Comparison of ENCODE assay signal across 28 cellular contexts in the genomic region with DNA sequence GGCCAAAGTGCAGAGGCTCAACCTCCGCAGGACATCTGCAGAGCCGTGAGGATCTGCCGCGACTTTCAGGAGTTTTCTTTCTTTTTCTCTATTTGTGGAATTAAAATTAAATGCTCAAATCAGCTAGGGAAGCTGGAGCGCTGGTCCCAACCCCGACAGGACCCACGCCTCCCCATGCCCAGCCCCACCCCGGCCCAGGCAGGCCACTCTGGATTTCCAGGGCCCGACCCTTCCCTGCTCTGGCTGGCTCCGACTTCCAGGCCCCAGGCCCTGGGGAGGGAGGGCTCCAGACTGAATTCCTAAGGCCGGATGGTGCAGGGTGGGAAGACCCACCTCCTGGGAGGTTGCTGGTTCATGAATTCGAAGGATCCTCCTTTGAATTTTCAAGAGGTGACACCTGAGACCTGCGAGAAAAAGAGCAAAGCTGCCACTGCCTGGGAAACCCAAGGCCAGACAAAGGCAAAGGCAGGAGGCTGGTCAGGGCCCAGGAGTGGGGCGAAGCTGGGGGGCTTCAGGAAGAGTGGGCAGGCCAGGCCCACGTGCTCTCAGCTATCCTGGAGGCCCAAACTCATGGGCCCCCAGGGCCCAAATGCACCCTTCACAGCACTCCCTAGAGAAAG. TPM values are rescaled to one million over a fixed set of nuclear protein-coding genes. Genes with fewer than 3 reads are reported as not detected.
DNase-seq lines count a peak whose midpoint lies in the region; FAIRE-seq and TF ChIP-seq lines count a peak whose summit lies in the region.
"Had no signal": no experiment of that assay in that cellular context is flagged by ENCODE, and none has a peak within 500 bp of the region (broad histone marks: within the 10 kb centered on the region; RNA-seq: fewer than 3 reads in every experiment).

No MANE protein-coding gene starts in this region.

- H3K9me3 ChIP-seq in H1 (ENCODE audit: insufficient read depth in 2 of 2, low read depth in 1 of 2, low read length in 1 of 2), result no peaks in the 10 kb centered on the region
- H3K9me3 ChIP-seq: gastroesophageal sphincter, pancreas, thoracic aorta had no signal

- H3K4me3 ChIP-seq in H1 (ENCODE audit: extremely low read depth in 1 of 4, insufficient read depth in 2 of 4, low read depth in 3 of 4, low read length in 4 of 4), result no peak overlapping the region
- H3K4me3 ChIP-seq: gastroesophageal sphincter, GM23248, pancreas, thoracic aorta had no signal

- no peak overlapping the region for H4K5ac ChIP-seq in H1 (ENCODE audit: insufficient read length, low read depth, low read length)

- no peak overlapping the region for H2AFZ ChIP-seq in H1 (ENCODE audit: low read length)
- H2AFZ ChIP-seq: GM23248 had no signal

- H3K14ac ChIP-seq in H1 (ENCODE audit: insufficient read length), result no peak overlapping the region

- H4K20me1 ChIP-seq in H1 (replicated peaks in 1 of 2; ENCODE audit: control insufficient read depth in 1 of 2, insufficient read depth in 2 of 2, low read length in 2 of 2), result no peaks in the 10 kb centered on the region

- no peaks in the 10 kb centered on the region for H3K23me2 ChIP-seq in H1 (ENCODE audit: low read depth, low read length)

- H3K4ac ChIP-seq in H1 (replicated peaks; ENCODE audit: insufficient read length, low read depth, low read length), result peak overlapping the region; percentile 70

- 39% methylated on average over 10 of the region's 15 CpGs; no CpG with 5 or more reads in 1 of the 2 experiments for WGBS in H1 (ENCODE audit: extremely low coverage in 1 of 2, insufficient coverage in 1 of 2, insufficient read length in 1 of 2, insufficient replicate concordance in 2 of 2, low coverage in 1 of 2, low lambda C conversion rate in 2 of 2, missing lambda C conversion rate in 1 of 2), 2 experiments

- no peaks in the 10 kb centered on the region for H3K79me1 ChIP-seq in H1 (ENCODE audit: low read depth, low read length)

- H3K27ac Mint-ChIP-seq in nephron progenitor cell, result peak overlapping the region; percentile 81
- H3K27ac Mint-ChIP-seq: activated naive CD4-positive, alpha-beta T cell treated with anti-CD3 and anti-CD28 coated beads, Interleukin-2, amount 50 U/mL, for 72 hours; activated T-helper 2 cell treated with anti-CD3 and anti-CD28 coated beads, Interferon-gamma antibody, Interleukin-2, Interleukin-4, amounts not matched to agents 10 μg/mL and 5 μg/mL and 100 μg/mL, durations not matched to agents 14 hours and 24 hours and 36 hours; naive thymus-derived CD4-positive, alpha-beta T cell had no signal

- peak overlapping the region; percentile 87; the same call in 1 of the 2 replicates for H2AK5ac ChIP-seq in H1 (ENCODE audit: low read depth, low read length)

- H2BK12ac ChIP-seq in H1 (ENCODE audit: low read depth, low read length), result peak overlapping the region; percentile 98; the same call in 1 of the 2 replicates

- peak in 1 of 2 experiments; percentile 17; a peak in 2 of 4 replicates for TF ChIP-seq RAD21 in H1 (IDR thresholded peaks at IDR 0.05 in 1 of 2, conservative IDR thresholded peaks at IDR 0.05 in 1 of 2; ENCODE audit: low read depth in 2 of 2, low read length in 2 of 2)

- H3K4me2 ChIP-seq in H1 (ENCODE audit: insufficient read depth in 1 of 2, low read depth in 2 of 2, low read length in 2 of 2), result no peak overlapping the region; a peak in 2 of 4 replicates

- no peaks in the 10 kb centered on the region for H3K36me3 Mint-ChIP-seq in nephron progenitor cell (ENCODE audit: low read depth)
- H3K36me3 Mint-ChIP-seq: activated naive CD4-positive, alpha-beta T cell treated with anti-CD3 and anti-CD28 coated beads, Interleukin-2, amount 50 U/mL, for 72 hours; CD8-positive, alpha-beta memory T cell; mesothelial cell of epicardium; naive thymus-derived CD4-positive, alpha-beta T cell had no signal

- H3K9me3 Mint-ChIP-seq in nephron progenitor cell, result no peaks in the 10 kb centered on the region
- H3K9me3 Mint-ChIP-seq: activated naive CD4-positive, alpha-beta T cell treated with anti-CD3 and anti-CD28 coated beads, Interleukin-2, amount 50 U/mL, for 72 hours; activated T-helper 2 cell treated with anti-CD3 and anti-CD28 coated beads, Interferon-gamma antibody, Interleukin-2, Interleukin-4, amounts not matched to agents 10 μg/mL and 5 μg/mL and 100 μg/mL, durations not matched to agents 14 hours and 24 hours and 36 hours; CD8-positive, alpha-beta memory T cell; mesothelial cell of epicardium had no signal

- no peak overlapping the region for H3K27ac ChIP-seq in H1 (ENCODE audit: low read depth, low read length)
- H3K27ac ChIP-seq: 22Rv1, gastroesophageal sphincter, GM23248, pancreas, RWPE1, thoracic aorta had no signal

- TF ChIP-seq POLR2A in H1 (IDR thresholded peaks at IDR 0.05; ENCODE audit: control extremely low read depth in 1 of 2, low read depth in 2 of 2, low read length in 2 of 2), result no peak

- DNase-seq in NCI-H2171 treated with DMSO at 0.1 percent for 48 hours (lab: John Stamatoyannopoulos, UW), result peak; percentile 10
- no peak for DNase-seq in NCI-H2171 (lab: John Stamatoyannopoulos, UW)
- no peak for DNase-seq in H1 (ENCODE audit: low read depth in 1 of 2, low spot score in 2 of 2)
- peak; percentile 35 for DNase-seq in nephron progenitor cell
- no peak for DNase-seq in SHP77 (lab: John Stamatoyannopoulos, UW)
- no peak for DNase-seq in activated T-cell treated with anti-CD3 and anti-CD28 coated beads, Interleukin-2, amount 50 U/mL, for 1 hour
- no peak for DNase-seq in stimulated activated CD4-positive, alpha-beta T cell treated with anti-CD3 and anti-CD28 coated beads, Interleukin-12 subunit alpha, Interleukin-12 subunit beta, amount 100 ng/mL, for 4 hours
- no peak for DNase-seq in NCI-H774 (lab: John Stamatoyannopoulos, UW)
- DNase-seq: anterior cingulate cortex; CD8-positive, alpha-beta memory T cell; central memory CD4-positive, alpha-beta T cell; dermis blood vessel endothelial cell; DMS153; GM23248; Karpas-422; naive thymus-derived CD4-positive, alpha-beta T cell; NCI-H1694 treated with DMSO at 0.1 percent for 48 hours; NCI-H526; stimulated activated naive CD8-positive, alpha-beta T cell treated with anti-CD3 and anti-CD28 coated beads, Interleukin-15, Interleukin-2, amounts not matched to agents 100 U/mL and 50 U/mL, for 24 hours had no signal

- H3K18ac ChIP-seq in H1 (ENCODE audit: extremely low read depth, low read length), result peak overlapping the region; percentile 96; the same call in 1 of the 2 replicates

- H2BK20ac ChIP-seq in H1 (ENCODE audit: low read length), result peak overlapping the region; percentile 90; the same call in 1 of the 2 replicates

- peak; percentile 65 for FAIRE-seq in H1 (lab: Jason Lieb, UNC)
- FAIRE-seq: pancreas had no signal

- peak overlapping the region; percentile 16; the same call in 1 of the 2 replicates for H4K8ac ChIP-seq in H1 (ENCODE audit: extremely low read depth, insufficient read depth, low read length)

- peaks cover 0 to 3% (median 1%) of the 10 kb centered on the region in 4 experiments; a peak in 3 of 7 replicates for H3K27me3 ChIP-seq in H1 (replicated peaks in 1 of 4; ENCODE audit: control insufficient read depth in 3 of 4, extremely low read depth in 1 of 4, insufficient read depth in 3 of 4, low read length in 3 of 4)
- H3K27me3 ChIP-seq: pancreas had no signal

- H3K27me3 Mint-ChIP-seq in nephron progenitor cell (ENCODE audit: low read depth, poor library complexity), result peaks cover 15% of the 10 kb centered on the region

- H3K4me3 Mint-ChIP-seq in nephron progenitor cell, result no peak overlapping the region
- H3K4me3 Mint-ChIP-seq: CD8-positive, alpha-beta memory T cell; mesothelial cell of epicardium; naive thymus-derived CD4-positive, alpha-beta T cell had no signal

- no peak overlapping the region for H3K56ac ChIP-seq in H1 (replicated peaks; ENCODE audit: insufficient read length, low read depth, low read length)

- no peaks in the 10 kb centered on the region for H3K79me2 ChIP-seq in H1 (ENCODE audit: control insufficient read depth in 1 of 2, insufficient read depth in 2 of 2, low read length in 2 of 2)

- H2BK120ac ChIP-seq in H1 (replicated peaks; ENCODE audit: low read depth, low read length), result peak overlapping the region; percentile 50

- H3K23ac ChIP-seq in H1 (ENCODE audit: insufficient read length), result no peak overlapping the region

- no peak for TF ChIP-seq EP300 in H1 (IDR thresholded peaks at IDR 0.05; ENCODE audit: borderline replicate concordance in 1 of 2, low read depth in 2 of 2, low read length in 2 of 2)

- TF ChIP-seq CTCF in H1 (IDR thresholded peaks at IDR 0.05; ENCODE audit: control extremely low read depth in 1 of 3, insufficient read depth in 1 of 3, low read depth in 1 of 3, low read length in 3 of 3), result no peak
- TF ChIP-seq CTCF in nephron progenitor cell (IDR thresholded peaks at IDR 0.05), result no peak

- POLR2A ChIA-PET in H1 (lab: Charles Lee; ENCODE audit: partially characterized antibody), result interaction anchor here (1.8 kb wide), 1 partner anchor 205 kb away, joined by 5 read pairs; no protein-coding TSS in a partner anchor

- H3K4me1 ChIP-seq in H1 (replicated peaks in 1 of 4; ENCODE audit: control insufficient read depth in 3 of 4, insufficient read depth in 4 of 4, low read length in 3 of 4), result peaks cover 2 to 51% (median 36%) of the 10 kb centered on the region in 4 experiments
- H3K4me1 ChIP-seq: gastroesophageal sphincter, pancreas had no signal

- H2BK15ac ChIP-seq in H1 (ENCODE audit: low read length), result 0 out of 2 replicates have a peak overlapping the region, but pooled peaks have one; percentile 61

- H3K4me1 Mint-ChIP-seq in nephron progenitor cell, result peaks cover 79% of the 10 kb centered on the region
- H3K4me1 Mint-ChIP-seq: CD8-positive, alpha-beta memory T cell; naive thymus-derived CD4-positive, alpha-beta T cell had no signal

- peak overlapping the region; percentile 80; the same call in 1 of the 2 replicates for H2BK5ac ChIP-seq in H1 (ENCODE audit: low read depth, low read length)

- CTCF ChIA-PET in H1 (lab: Charles Lee; ENCODE audit: partially characterized antibody), result interaction anchor here (1.1 to 1.3 kb wide), 3 partner anchors 186 to 210 kb away, joined by 3 read pairs; no protein-coding TSS in a partner anchor

- H3K36me3 ChIP-seq in H1 (ENCODE audit: control insufficient read depth in 2 of 4, insufficient read depth in 4 of 4, low read length in 3 of 4), result no peaks in the 10 kb centered on the region
- H3K36me3 ChIP-seq: gastroesophageal sphincter, pancreas, thoracic aorta had no signal

- H4K91ac ChIP-seq in H1 (replicated peaks; ENCODE audit: insufficient read length, low read length), result peak overlapping the region; percentile 85

- H3K9ac ChIP-seq in H1 (replicated peaks in 1 of 4; ENCODE audit: extremely low read depth in 1 of 4, low read depth in 3 of 4, low read length in 3 of 4), result no peak overlapping the region
- H3K9ac ChIP-seq: GM23248 had no signal

RNA-seq across cellular contexts. Expression of a gene that starts 47.0 kb away (rescaled TPM):
- not detected in 2 replicates for total RNA-seq in H1 (2021; fragmentation: NEBNext Ultra II Directional; extraction: Animal tissue kit (Norgen Biotek cat#: 25700))
- 0.03 TPM in 1 of 2 replicates, not detected in the other for polyA plus RNA-seq in H1 (2011; rRNA removed)
- polyA plus RNA-seq in H1 (2011; cell fraction: cytosol; rRNA removed), result not detected
- polyA plus RNA-seq in H1 (2011; cell fraction: nucleus; rRNA removed), result not detected
- not detected in 4 replicates for polyA plus RNA-seq in H1 (2012, experiment 1 of 2)
- not detected for polyA plus RNA-seq in H1 (2012, experiment 2 of 2)
- not detected for polyA plus RNA-seq in H1 (2013, experiment 1 of 2)
- polyA plus RNA-seq in H1 (2013, experiment 2 of 2), result not detected
- polyA minus RNA-seq in H1 (2011; rRNA and poly(A)+ RNA removed), result not detected in 2 replicates
- polyA minus RNA-seq in H1 (2011; cell fraction: cytosol; rRNA and poly(A)+ RNA removed), result not detected
- polyA minus RNA-seq in H1 (2011; cell fraction: nucleus; rRNA and poly(A)+ RNA removed), result not detected
- total RNA-seq: activated naive CD4-positive, alpha-beta T cell treated with anti-CD3 and anti-CD28 coated beads, Interleukin-2, amount 50 U/mL, for 72 hours; activated T-helper 2 cell treated with anti-CD3 and anti-CD28 coated beads, Interferon-gamma antibody, Interleukin-2, Interleukin-4, amounts not matched to agents 10 μg/mL and 5 μg/mL and 100 μg/mL, durations not matched to agents 14 hours and 24 hours and 36 hours; CD8-positive, alpha-beta memory T cell; dermis blood vessel endothelial cell; G401; gastroesophageal sphincter; GM23248; mesothelial cell of epicardium; naive thymus-derived CD4-positive, alpha-beta T cell; pancreas; thoracic aorta had no signal
- polyA plus RNA-seq: CD8-positive, alpha-beta memory T cell; GM23248; naive thymus-derived CD4-positive, alpha-beta T cell; pancreas had no signal

Comparison
In these comparisons a context has a peak if more than half of its experiments do, and no peak if none do; other contexts are left out.
1. DNase-seq: peak in NCI-H2171 treated with DMSO at 0.1 percent for 48 hours (single experiment) and nephron progenitor cell (single experiment); none in NCI-H2171 (single experiment), H1 (0 of 2), SHP77 (0 of 2), activated T-cell treated with anti-CD3 and anti-CD28 coated beads, Interleukin-2, amount 50 U/mL, for 1 hour (single experiment), stimulated activated CD4-positive, alpha-beta T cell treated with anti-CD3 and anti-CD28 coated beads, Interleukin-12 subunit alpha, Interleukin-12 subunit beta, amount 100 ng/mL, for 4 hours (single experiment) and NCI-H774 (single experiment).